In the genomic region with DNA sequence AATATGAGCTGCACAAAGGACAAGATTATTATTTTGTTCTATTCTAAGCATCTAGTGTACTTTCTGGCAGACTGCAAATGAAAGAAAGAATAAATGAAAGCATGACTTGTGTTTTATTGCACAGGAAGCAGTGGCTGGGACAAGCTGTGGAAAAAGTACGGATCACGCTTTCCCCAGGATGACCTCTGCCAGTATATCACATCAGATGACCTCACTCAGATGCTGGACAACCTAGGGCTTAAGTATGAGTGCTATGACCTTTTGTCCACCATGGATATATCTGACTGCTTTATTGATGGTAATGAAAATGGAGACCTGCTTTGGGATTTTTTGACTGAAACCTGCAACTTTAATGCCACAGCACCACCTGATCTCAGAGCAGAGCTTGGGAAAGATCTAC, we compare ENCODE assay signal across 38 cellular contexts. TPM values are rescaled to one million over a fixed set of nuclear protein-coding genes. Genes with fewer than 3 reads are reported as not detected.
"Had no signal": no experiment of that assay in that cellular context is flagged by ENCODE, and none has a peak within 500 bp of the region (broad histone marks: within the 10 kb centered on the region; RNA-seq: fewer than 3 reads in every experiment).

No MANE protein-coding gene starts in this region.

- H3K27ac ChIP-seq: adrenal gland, body of pancreas, brain microvascular endothelial cell, breast epithelium, cardiac muscle cell, VCaP had no signal

- H3K4me1 ChIP-seq: adrenal gland, body of pancreas, breast epithelium had no signal

- FAIRE-seq: astrocyte, TTC549 had no signal

- H3K27me3 ChIP-seq: adrenal gland, body of pancreas, brain microvascular endothelial cell, breast epithelium, cardiac muscle cell had no signal

- ATAC-seq: activated CD8-positive, alpha-beta T cell treated with anti-CD3 and anti-CD28 coated beads for 36 hours; activated naive CD4-positive, alpha-beta T cell treated with anti-CD3 and anti-CD28 coated beads, Interleukin-2, amount 50 U/mL, for 72 hours; activated T-cell treated with anti-CD3 and anti-CD28 coated beads, Interleukin-2, amount 50 U/mL, for 4 hours; activated T-cell treated with anti-CD3 and anti-CD28 coated beads, Interleukin-2, amount 50 U/mL, for 72 hours; activated T-helper 17 cell treated with anti-CD3 and anti-CD28 coated beads, Interleukin-2, amount 50 U/mL, for 72 hours; body of pancreas had no signal

- H3K9me3 ChIP-seq: adrenal gland, body of pancreas, breast epithelium had no signal

- H3K36me3 ChIP-seq: adrenal gland, brain microvascular endothelial cell, breast epithelium, cardiac muscle cell had no signal

- H3K4me3 ChIP-seq: adrenal gland, body of pancreas, breast epithelium, cardiac muscle cell had no signal

- DNase-seq: activated B cell treated with CpG ODN at 0.5 μM for 24 hours; activated CD4-positive, alpha-beta memory T cell treated with anti-CD3 and anti-CD28 coated beads for 36 hours; activated CD4-positive, alpha-beta T cell treated with anti-CD3 and anti-CD28 coated beads for 4 hours; activated CD4-positive, alpha-beta T cell treated with anti-CD3 and anti-CD28 coated beads, Interleukin-2, amount 10 ng/mL, durations not matched to agents 24 days and 14 days; activated CD4-positive, alpha-beta T cell treated with anti-CD3 and anti-CD28 coated beads, Interleukin-2, amount 50 U/mL, for 1 hour; activated CD4-positive, alpha-beta T cell treated with anti-CD3 and anti-CD28 coated beads, Interleukin-2, amount 50 U/mL, for 4 hours; activated CD4-positive, CD25-positive, alpha-beta regulatory T cell treated with anti-CD3 and anti-CD28 coated beads, Interleukin-2, amount 50 U/mL, for 72 hours; activated CD8-positive, alpha-beta memory T cell treated with anti-CD3 and anti-CD28 coated beads, Interleukin-2, amount 50 U/mL, for 4 hours; activated CD8-positive, alpha-beta T cell treated with anti-CD3 and anti-CD28 coated beads for 36 hours; activated effector memory CD4-positive, alpha-beta T cell treated with anti-CD3 and anti-CD28 coated beads, Interleukin-2, amount 50 U/mL, for 16 hours; activated gamma-delta T cell treated with Interleukin-2 at 50 U/mL for 16 hours; activated naive CD4-positive, alpha-beta T cell; activated naive CD4-positive, alpha-beta T cell treated with anti-CD3 and anti-CD28 coated beads for 36 hours; activated naive CD4-positive, alpha-beta T cell treated with anti-CD3 and anti-CD28 coated beads, Interleukin-2, amount 50 U/mL, for 16 hours; activated naive CD8-positive, alpha-beta T cell treated with anti-CD3 and anti-CD28 coated beads for 36 hours; activated T-cell treated with anti-CD3 and anti-CD28 coated beads for 4 hours; activated T-cell treated with anti-CD3 and anti-CD28 coated beads, Interleukin-2, amount 50 U/mL, for 1 hour; activated T-cell treated with anti-CD3 and anti-CD28 coated beads, Interleukin-2, amount 50 U/mL, for 4 hours; activated T-cell treated with anti-CD3 and anti-CD28 coated beads, Interleukin-2, amount 50 U/mL, for 72 hours; adrenal gland; amniotic stem cell; aorta; body of pancreas; brain microvascular endothelial cell; caudate nucleus; SW 1271; T-helper 1 cell; T-helper 2 cell; T-helper 9 cell had no signal

RNA-seq across cellular contexts. Expression of gene HNMT, which starts 49.4 kb away (rescaled TPM):
- total RNA-seq: activated B cell treated with CpG ODN at 0.5 μM for 24 hours; activated CD4-positive, alpha-beta memory T cell treated with anti-CD3 and anti-CD28 coated beads for 36 hours; activated CD4-positive, alpha-beta T cell treated with anti-CD3 and anti-CD28 coated beads, Interleukin-2, amount 10 ng/mL, durations not matched to agents 24 days and 14 days; activated CD8-positive, alpha-beta memory T cell treated with anti-CD3 and anti-CD28 coated beads for 36 hours; activated CD8-positive, alpha-beta T cell treated with anti-CD3 and anti-CD28 coated beads for 36 hours; activated naive CD4-positive, alpha-beta T cell treated with anti-CD3 and anti-CD28 coated beads for 36 hours; activated naive CD4-positive, alpha-beta T cell treated with anti-CD3 and anti-CD28 coated beads, Interleukin-2, amount 50 U/mL, for 72 hours; activated naive CD8-positive, alpha-beta T cell treated with anti-CD3 and anti-CD28 coated beads for 36 hours; activated T-cell treated with anti-CD3 and anti-CD28 coated beads, Interleukin-2, amount 50 U/mL, for 4 hours; activated T-cell treated with anti-CD3 and anti-CD28 coated beads, Interleukin-2, amount 50 U/mL, for 72 hours; activated T-helper 1 cell treated with anti-CD3 and anti-CD28 coated beads, Interleukin-12 subunit alpha, Interleukin-12 subunit beta, Interleukin-2, Interleukin-4 antibody, amounts not matched to agents 30 ng/mL and 10 ng/mL and 1 ng/mL, durations not matched to agents 14 hours and 24 hours and 36 hours; activated T-helper 17 cell treated with anti-CD3 and anti-CD28 coated beads, Interleukin-2, amount 50 U/mL, for 72 hours had no signal
